Comparison of ENCODE assay signal across 14 cellular contexts in genomic region chr3:69364354-69364753, GRCh38. TPM values are rescaled to one million over a fixed set of nuclear protein-coding genes. Genes with fewer than 3 reads are reported as not detected.
DNase-seq lines count a peak whose midpoint lies in the region; ATAC-seq and TF ChIP-seq lines count a peak whose summit lies in the region.
"Had no signal": no experiment of that assay in that cellular context is flagged by ENCODE, and none has a peak within 500 bp of the region (broad histone marks: within the 10 kb centered on the region; RNA-seq: fewer than 3 reads in every experiment).

No MANE protein-coding gene starts in this region.

- H3K4me3 Mint-ChIP-seq in GM23338, result no peak overlapping the region
- H3K4me3 Mint-ChIP-seq: activated naive CD8-positive, alpha-beta T cell treated with anti-CD3 and anti-CD28 coated beads, Interleukin-2, amount 10 ng/mL, durations not matched to agents 7 days and 5 days; neural progenitor cell; WTC11 had no signal

- no peak overlapping the region for H3K27ac Mint-ChIP-seq in GM23338
- H3K27ac Mint-ChIP-seq: activated naive CD8-positive, alpha-beta T cell treated with anti-CD3 and anti-CD28 coated beads, Interleukin-2, amount 10 ng/mL, durations not matched to agents 7 days and 5 days; neural progenitor cell; WTC11 had no signal

- H3K36me3 ChIP-seq in adipocyte (ENCODE audit: control insufficient read depth, insufficient read depth, low read length, severe bottlenecking), result no peaks in the 10 kb centered on the region
- H3K36me3 ChIP-seq in smooth muscle cell (ENCODE audit: low read depth), result no peaks in the 10 kb centered on the region
- H3K36me3 ChIP-seq in GM23338 (ENCODE audit: insufficient read depth), result no peaks in the 10 kb centered on the region
- no peaks in the 10 kb centered on the region for H3K36me3 ChIP-seq in H7 (replicated peaks; ENCODE audit: control insufficient read depth, insufficient read depth, low read length)
- H3K36me3 ChIP-seq: neural progenitor cell, tibial nerve had no signal

- H3K79me2 ChIP-seq in smooth muscle cell (ENCODE audit: low read depth) (no peaks in the 10 kb centered on the region), GM23338 (replicated peaks; ENCODE audit: insufficient read depth) (no peaks in the 10 kb centered on the region)

- H3K27me3 ChIP-seq in adipocyte (replicated peaks; ENCODE audit: control insufficient read depth, insufficient read depth, low read length) (no peaks in the 10 kb centered on the region), foreskin keratinocyte (no peaks in the 10 kb centered on the region), smooth muscle cell (ENCODE audit: low read depth) (peaks cover 5% of the 10 kb centered on the region), GM23338 (ENCODE audit: insufficient read depth) (no peaks in the 10 kb centered on the region), H7 (ENCODE audit: control insufficient read depth, insufficient read depth, low read length) (no peaks in the 10 kb centered on the region)
- H3K27me3 ChIP-seq: neural progenitor cell, tibial nerve had no signal

- ATAC-seq in foreskin keratinocyte, result peak; percentile 93
- no peak for ATAC-seq in GM23338
- ATAC-seq: WTC11 had no signal

- H3K4me3 ChIP-seq in adipocyte (ENCODE audit: low read length) (no peak overlapping the region), smooth muscle cell (no peak overlapping the region), GM23338 (no peak overlapping the region), H7 (ENCODE audit: insufficient read depth, low read depth, low read length) (no peak overlapping the region)
- H3K4me3 ChIP-seq: coronary artery, neural progenitor cell, tibial nerve had no signal

- DNase-seq in HCEC 1CT, result peak; percentile 5
- DNase-seq in adipocyte (ENCODE audit: low read depth), result peak; percentile 62
- peak; percentile 76 to 90 for DNase-seq in foreskin keratinocyte
- no peak for DNase-seq in smooth muscle cell (lab: John Stamatoyannopoulos, UW; ENCODE audit: unreplicated experiment)
- no peak for DNase-seq in GM23338 (ENCODE audit: low spot score)
- DNase-seq in NCI-H2081 (lab: John Stamatoyannopoulos, UW), result no peak
- DNase-seq in H7, result no peak
- no peak for DNase-seq in DMS153 (lab: John Stamatoyannopoulos, UW)
- DNase-seq: activated CD8-positive, alpha-beta memory T cell treated with anti-CD3 and anti-CD28 coated beads, Interleukin-2, amount 50 U/mL, for 48 hours; activated naive CD8-positive, alpha-beta T cell treated with anti-CD3 and anti-CD28 coated beads, Interleukin-2, amount 10 ng/mL, durations not matched to agents 7 days and 5 days had no signal

- no peaks in the 10 kb centered on the region for H4K20me1 ChIP-seq in smooth muscle cell (ENCODE audit: low read depth)
- H4K20me1 ChIP-seq in GM23338 (replicated peaks; ENCODE audit: insufficient read depth), result no peaks in the 10 kb centered on the region

- H3K4me1 Mint-ChIP-seq in GM23338, result peaks cover 3% of the 10 kb centered on the region; the same call in 1 of the 3 replicates
- H3K4me1 Mint-ChIP-seq: neural progenitor cell had no signal

- H3K27ac ChIP-seq in foreskin keratinocyte (peak overlapping the region; percentile 70), smooth muscle cell (ENCODE audit: low read depth) (peak overlapping the region; percentile 15), GM23338 (ENCODE audit: low read depth) (no peak overlapping the region)
- H3K27ac ChIP-seq: neural progenitor cell, tibial nerve had no signal

- H3F3A ChIP-seq in smooth muscle cell (ENCODE audit: low read depth) (no peaks in the 10 kb centered on the region), GM23338 (replicated peaks; ENCODE audit: low read depth) (no peaks in the 10 kb centered on the region)

- H2AFZ ChIP-seq in smooth muscle cell (ENCODE audit: low read depth) (no peak overlapping the region), GM23338 (no peak overlapping the region)
- H2AFZ ChIP-seq: neural progenitor cell had no signal

- H3K9me3 Mint-ChIP-seq in GM23338, result no peaks in the 10 kb centered on the region
- H3K9me3 Mint-ChIP-seq: activated naive CD8-positive, alpha-beta T cell treated with anti-CD3 and anti-CD28 coated beads, Interleukin-2, amount 10 ng/mL, durations not matched to agents 7 days and 5 days; neural progenitor cell; WTC11 had no signal

- no peaks in the 10 kb centered on the region for H3K9me2 ChIP-seq in GM23338 (ENCODE audit: insufficient read depth)

- no peaks in the 10 kb centered on the region for H3K27me3 Mint-ChIP-seq in GM23338 (ENCODE audit: insufficient read depth, low read depth, poor library complexity)

- no peaks in the 10 kb centered on the region for H3K36me3 Mint-ChIP-seq in GM23338 (ENCODE audit: low read depth)
- H3K36me3 Mint-ChIP-seq: activated naive CD8-positive, alpha-beta T cell treated with anti-CD3 and anti-CD28 coated beads, Interleukin-2, amount 10 ng/mL, durations not matched to agents 7 days and 5 days; neural progenitor cell; WTC11 had no signal

- H3K4me2 ChIP-seq in smooth muscle cell (peak overlapping the region; percentile 22), GM23338 (no peak overlapping the region)
- H3K4me2 ChIP-seq: neural progenitor cell had no signal

- WGBS in smooth muscle cell (ENCODE audit: low lambda C conversion rate), result 67% methylated on average over 5 of the region's 5 CpGs

- H3K9me3 ChIP-seq in adipocyte (ENCODE audit: control insufficient read depth, low read length) (no peaks in the 10 kb centered on the region), smooth muscle cell (replicated peaks; ENCODE audit: low read depth) (no peaks in the 10 kb centered on the region)
- H3K9me3 ChIP-seq: tibial nerve had no signal

- H3K9ac ChIP-seq in adipocyte (ENCODE audit: low read length), result no peak overlapping the region
- H3K9ac ChIP-seq in smooth muscle cell (ENCODE audit: low read depth), result no peak overlapping the region
- H3K9ac ChIP-seq: neural progenitor cell had no signal

- H3K4me1 ChIP-seq in adipocyte (ENCODE audit: control insufficient read depth, insufficient read depth, low read length) (peaks cover 3% of the 10 kb centered on the region), foreskin keratinocyte (peaks cover 19% of the 10 kb centered on the region), smooth muscle cell (ENCODE audit: low read depth) (no peaks in the 10 kb centered on the region), GM23338 (ENCODE audit: insufficient read depth) (no peaks in the 10 kb centered on the region)
- H3K4me1 ChIP-seq: neural progenitor cell had no signal

- TF ChIP-seq CTCF in foreskin keratinocyte (conservative IDR thresholded peaks at IDR 0.05) (no peak), smooth muscle cell (IDR thresholded peaks at IDR 0.05; ENCODE audit: borderline replicate concordance, insufficient read depth, poor library complexity, severe bottlenecking) (no peak), GM23338 (conservative IDR thresholded peaks at IDR 0.05; ENCODE audit: low read depth in 2 of 2) (no peak)

TF ChIP-seq in GM23338, 12 proteins besides CTCF, POLR2A, EP300 and RAD21:
- no peak for TF ChIP-seq ETS1 (IDR thresholded peaks at IDR 0.05)
- no peak for TF ChIP-seq JUNB (IDR thresholded peaks at IDR 0.05; ENCODE audit: unreplicated experiment)
- no peak for TF ChIP-seq POLR2AphosphoS5 (IDR thresholded peaks at IDR 0.05; ENCODE audit: low read depth)
- TF ChIP-seq ZNF114 (CRISPR knock-in tag; IDR thresholded peaks at IDR 0.05), result no peak
- no peak for TF ChIP-seq EZH2 (IDR thresholded peaks at IDR 0.05; ENCODE audit: low read depth, unreplicated experiment)

RNA-seq across cellular contexts. Expression of gene FRMD4B, which starts 21.5 kb away (rescaled TPM):
- 61.3 and 66.8 TPM in 2 replicates for total RNA-seq in foreskin keratinocyte
- polyA plus RNA-seq in foreskin keratinocyte, result 14.3 and 15.1 TPM in 2 replicates
- 20.0 and 24.3 TPM in 2 replicates for total RNA-seq in smooth muscle cell
- 3.7 and 7.5 TPM in 2 replicates for polyA plus RNA-seq in smooth muscle cell
- total RNA-seq in GM23338 (2014; rRNA removed; shearing (Covaris generic)), result 6.4 and 8.6 TPM in 2 replicates
- polyA plus RNA-seq in GM23338 (2016; fragmentation: Nextera tagmentation; extraction: Ambion mirVana), result 12.8 TPM in 2 replicates
- 1.0 and 1.6 TPM in 2 replicates for total RNA-seq in H7 (2014; rRNA removed; shearing (Covaris generic))

Comparison
In these comparisons a context has a peak if more than half of its experiments do, and no peak if none do; other contexts are left out.
1. DNase-seq: peak in HCEC 1CT (single experiment), adipocyte (single experiment) and foreskin keratinocyte (2 of 2); none in smooth muscle cell (single experiment), GM23338 (single experiment), NCI-H2081 (0 of 2), H7 (single experiment) and DMS153 (single experiment).